ENCODE assay signal across 6 cellular contexts in genomic region chr1:245853291-245853690, GRCh38.
"Had no signal": no experiment of that assay in that cellular context is flagged by ENCODE, and none has a peak within 500 bp of the region (broad histone marks: within the 10 kb centered on the region; RNA-seq: fewer than 3 reads in every experiment).

No MANE protein-coding gene starts in this region.

- H3K27ac ChIP-seq: HL-60 had no signal

- FAIRE-seq: HepG2, HTR-8/SVneo had no signal

- ATAC-seq: HepG2 had no signal

- DNase-seq: IMR-90, KBM-7, KG1 had no signal
